In genomic region chr10:111593578-111593977, GRCh38 we compare ENCODE assay signal across 20 cellular contexts.
DNase-seq lines count a peak whose midpoint lies in the region; ATAC-seq and TF ChIP-seq lines count a peak whose summit lies in the region.
"Had no signal": no experiment of that assay in that cellular context is flagged by ENCODE, and none has a peak within 500 bp of the region (broad histone marks: within the 10 kb centered on the region; RNA-seq: fewer than 3 reads in every experiment).

No MANE protein-coding gene starts in this region.

- peak overlapping the region; percentile 27 for H3K27ac ChIP-seq in epithelial cell of prostate
- peak overlapping the region; percentile 16 for H3K27ac ChIP-seq in foreskin keratinocyte
- H3K27ac ChIP-seq: SJCRH30 had no signal

- ATAC-seq in foreskin keratinocyte, result peak; percentile 60
- ATAC-seq: GM12878 had no signal

- no peak for TF ChIP-seq CTCF in foreskin keratinocyte (conservative IDR thresholded peaks at IDR 0.05)

- DNase-seq in GM04504 (ENCODE audit: low read depth), result peak; percentile 23
- DNase-seq in epithelial cell of prostate (ENCODE audit: low read depth, low spot score), result no peak
- DNase-seq in foreskin keratinocyte, result peak; percentile 45 to 94
- no peak for DNase-seq in NCI-H1436 treated with DMSO at 0.1 percent for 48 hours (lab: John Stamatoyannopoulos, UW)
- no peak for DNase-seq in central memory CD4-positive, alpha-beta T cell
- no peak for DNase-seq in NCI-H1694 treated with DMSO at 0.1 percent for 48 hours (lab: John Stamatoyannopoulos, UW)
- DNase-seq in T1000 (lab: John Stamatoyannopoulos, UW), result no peak
- DNase-seq: EL, GF-D8, GOT3, HCEC 1CT, KBM-7, NCI-H1092 treated with DMSO at 0.1 percent for 48 hours, NCI-H146, NCI-H2029 treated with DMSO at 0.1 percent for 48 hours, NCI-H345, NCI-H524, NCI-H774, SJCRH30 had no signal

- H3K27me3 ChIP-seq in foreskin keratinocyte, result no peaks in the 10 kb centered on the region
- H3K27me3 ChIP-seq: SJCRH30 had no signal

- H3K4me1 ChIP-seq in foreskin keratinocyte, result no peaks in the 10 kb centered on the region
- H3K4me1 ChIP-seq: SJCRH30 had no signal

Comparison
In these comparisons a context has a peak if more than half of its experiments do, and no peak if none do; other contexts are left out.
1. DNase-seq: peak in GM04504 (single experiment) and foreskin keratinocyte (2 of 2); none in epithelial cell of prostate (single experiment), NCI-H1436 treated with DMSO at 0.1 percent for 48 hours (single experiment), central memory CD4-positive, alpha-beta T cell (single experiment), NCI-H1694 treated with DMSO at 0.1 percent for 48 hours (single experiment) and T1000 (single experiment).